In genomic region chr14:102039157-102039556, GRCh38 we compare ENCODE assay signal across 29 cellular contexts.
"Had no signal": no experiment of that assay in that cellular context is flagged by ENCODE, and none has a peak within 500 bp of the region (broad histone marks: within the 10 kb centered on the region; RNA-seq: fewer than 3 reads in every experiment).

No MANE protein-coding gene starts in this region.

- H3K9me3 ChIP-seq: neutrophil, ovary, psoas muscle, right lobe of liver, sigmoid colon, stomach, thoracic aorta, thyroid gland, tibial nerve, upper lobe of left lung, vagina had no signal

- H3K27me3 Mint-ChIP-seq: natural killer cell treated with Interleukin-12 subunit alpha and Interleukin-12 subunit beta and Interleukin-15 and Interleukin-18, amount 100 ng/mL, for 72 hours; progenitor cell of endocrine pancreas; stimulated activated naive B cell treated with anti-CD40 and anti-IgM and Interleukin-4, amounts not matched to agents 10 μg/mL and 1 μg/mL and 100 μg/mL, for 72 hours; stimulated activated naive CD8-positive, alpha-beta T cell treated with anti-CD3 and anti-CD28 coated beads, Interleukin-15, Interleukin-2, amounts not matched to agents 100 ng/mL and 50 ng/mL, for 24 hours had no signal

- H3K36me3 ChIP-seq: ovary had no signal

- H3K4me3 Mint-ChIP-seq: natural killer cell treated with Interleukin-12 subunit alpha and Interleukin-12 subunit beta and Interleukin-15 and Interleukin-18, amount 100 ng/mL, for 72 hours; nephron progenitor cell; neural crest cell; stimulated activated effector memory CD8-positive, alpha-beta T cell treated with anti-CD3 and anti-CD28 coated beads, Interleukin-12 subunit alpha, Interleukin-12 subunit beta, amount 100 ng/mL, for 72 hours; stimulated activated naive B cell treated with anti-CD40 and anti-IgM and Interleukin-4, amounts not matched to agents 10 μg/mL and 1 μg/mL and 100 μg/mL, for 72 hours; stimulated activated naive CD8-positive, alpha-beta T cell treated with anti-CD3 and anti-CD28 coated beads, Interleukin-15, Interleukin-2, amounts not matched to agents 100 ng/mL and 50 ng/mL, for 24 hours had no signal

- H3K27me3 ChIP-seq: neutrophil, ovary, right lobe of liver, sigmoid colon, stomach, thyroid gland, tibial nerve, upper lobe of left lung, vagina had no signal

- FAIRE-seq: small intestine, urothelium cell line had no signal

- H3K4me1 ChIP-seq: parathyroid adenoma, right lobe of liver, sigmoid colon, stomach, thyroid gland, tibial nerve, upper lobe of left lung, vagina had no signal

- H3K27ac ChIP-seq: neutrophil, ovary, parathyroid adenoma, psoas muscle, right lobe of liver, sigmoid colon, stomach, thoracic aorta, thyroid gland, tibial nerve, upper lobe of left lung, vagina had no signal

- DNase-seq: nephron progenitor cell; nucleus accumbens; ovary; psoas muscle; right cardiac atrium; right lobe of liver; sigmoid colon; small intestine; stimulated activated CD4-positive, alpha-beta T cell treated with anti-CD3 and anti-CD28 coated beads, Interleukin-15, amount 100 ng/mL, for 24 hours; stimulated activated CD4-positive, alpha-beta T cell treated with anti-CD3 and anti-CD28 coated beads, Interleukin-2, amount 100 ng/mL, for 24 hours; stimulated activated CD4-positive, alpha-beta T cell treated with anti-CD3 and anti-CD28 coated beads, Interleukin-2, amount 100 ng/mL, for 48 hours; stimulated activated CD4-positive, alpha-beta T cell treated with anti-CD3 and anti-CD28 coated beads, Interleukin-4, amount 100 ng/mL, for 24 hours; stimulated activated naive B cell treated with anti-CD40 and anti-IgM and Interleukin-4, amounts not matched to agents 10 μg/mL and 1 μg/mL and 100 μg/mL, for 72 hours; stimulated activated naive CD4-positive, alpha-beta T cell treated with Interleukin-2 at 50 U/mL for 16 hours; stomach; thyroid gland; trophoblast cell had no signal

- H3K27ac Mint-ChIP-seq: natural killer cell treated with Interleukin-12 subunit alpha and Interleukin-12 subunit beta and Interleukin-15 and Interleukin-18, amount 100 ng/mL, for 72 hours; nephron progenitor cell; progenitor cell of endocrine pancreas; stimulated activated effector memory CD8-positive, alpha-beta T cell treated with anti-CD3 and anti-CD28 coated beads, Interleukin-12 subunit alpha, Interleukin-12 subunit beta, amount 100 ng/mL, for 72 hours; stimulated activated naive B cell treated with anti-CD40 and anti-IgM and Interleukin-4, amounts not matched to agents 10 μg/mL and 1 μg/mL and 100 μg/mL, for 72 hours; stimulated activated naive CD8-positive, alpha-beta T cell treated with anti-CD3 and anti-CD28 coated beads, Interleukin-15, Interleukin-2, amounts not matched to agents 100 ng/mL and 50 ng/mL, for 24 hours had no signal

- ATAC-seq: natural killer cell treated with Interleukin-12 subunit alpha and Interleukin-12 subunit beta and Interleukin-15 and Interleukin-18, amount 100 ng/mL, for 72 hours; psoas muscle; right cardiac atrium; stimulated activated effector memory CD8-positive, alpha-beta T cell treated with anti-CD3 and anti-CD28 coated beads, Interleukin-12 subunit alpha, Interleukin-12 subunit beta, amount 100 ng/mL, for 72 hours; stimulated activated naive B cell treated with anti-CD40 and anti-IgM and Interleukin-4, amounts not matched to agents 10 μg/mL and 1 μg/mL and 100 μg/mL, for 72 hours had no signal

- H3K4me3 ChIP-seq: ovary, psoas muscle, right lobe of liver, sigmoid colon, stomach, thoracic aorta, thyroid gland, tibial nerve, upper lobe of left lung, vagina had no signal

- H3K9ac ChIP-seq: parathyroid adenoma had no signal

- H3K9me3 Mint-ChIP-seq: natural killer cell treated with Interleukin-12 subunit alpha and Interleukin-12 subunit beta and Interleukin-15 and Interleukin-18, amount 100 ng/mL, for 72 hours; nephron progenitor cell; neural crest cell; stimulated activated effector memory CD8-positive, alpha-beta T cell treated with anti-CD3 and anti-CD28 coated beads, Interleukin-12 subunit alpha, Interleukin-12 subunit beta, amount 100 ng/mL, for 72 hours; stimulated activated naive B cell treated with anti-CD40 and anti-IgM and Interleukin-4, amounts not matched to agents 10 μg/mL and 1 μg/mL and 100 μg/mL, for 72 hours; stimulated activated naive CD8-positive, alpha-beta T cell treated with anti-CD3 and anti-CD28 coated beads, Interleukin-15, Interleukin-2, amounts not matched to agents 100 ng/mL and 50 ng/mL, for 24 hours had no signal

- H3K4me1 Mint-ChIP-seq: nephron progenitor cell; neural crest cell; stimulated activated effector memory CD8-positive, alpha-beta T cell treated with anti-CD3 and anti-CD28 coated beads, Interleukin-12 subunit alpha, Interleukin-12 subunit beta, amount 100 ng/mL, for 72 hours; stimulated activated naive B cell treated with anti-CD40 and anti-IgM and Interleukin-4, amounts not matched to agents 10 μg/mL and 1 μg/mL and 100 μg/mL, for 72 hours had no signal
